8 cellular contexts compared by ENCODE assay signal in genomic region chr12:48996794-48997718, GRCh38. TPM values are rescaled to one million over a fixed set of nuclear protein-coding genes. Genes with fewer than 3 reads are reported as not detected.
DNase-seq lines count a peak whose midpoint lies in the region; ATAC-seq and TF ChIP-seq lines count a peak whose summit lies in the region.

No MANE protein-coding gene starts in this region.

- no peak for DNase-seq in AG04449 (ENCODE audit: low read depth, low spot score)
- peak; percentile 60 for DNase-seq in NCI-H82 treated with DMSO at 0.1 percent for 48 hours (lab: John Stamatoyannopoulos, UW; ENCODE audit: unreplicated experiment)
- peak; percentile 34 for DNase-seq in activated T-helper 1 cell treated with anti-CD3 and anti-CD28 coated beads, Interleukin-12 subunit alpha, Interleukin-12 subunit beta, Interleukin-2, Interleukin-4 antibody, amounts not matched to agents 30 ng/mL and 10 ng/mL and 1 ng/mL, durations not matched to agents 14 hours and 24 hours and 36 hours (ENCODE audit: low spot score)
- peak; percentile 71 for DNase-seq in fibroblast of villous mesenchyme (ENCODE audit: low read depth)
- DNase-seq in naive thymus-derived CD8-positive, alpha-beta T cell: peak; percentile 43 to 75 (median 54)
- DNase-seq in tibial nerve (ENCODE audit: low spot score in 2 of 2): peak; percentile 59 to 77

- no peak for TF ChIP-seq POLR2A in tibial nerve (IDR thresholded peaks at IDR 0.05)

- peaks cover 16% of the 10 kb centered on the region for H3K36me3 Mint-ChIP-seq in activated T-helper 1 cell treated with anti-CD3 and anti-CD28 coated beads, Interleukin-12 subunit alpha, Interleukin-12 subunit beta, Interleukin-2, Interleukin-4 antibody, amounts not matched to agents 30 ng/mL and 10 ng/mL and 1 ng/mL, durations not matched to agents 14 hours and 24 hours and 36 hours (ENCODE audit: low read depth)
- H3K36me3 Mint-ChIP-seq in naive thymus-derived CD8-positive, alpha-beta T cell: peaks cover 3 to 21% (median 11%) of the 10 kb centered on the region in 3 donors

- peaks cover 0 to 58% (median 35%) of the 10 kb centered on the region in 4 donors for H3K4me1 ChIP-seq in tibial nerve

- POLR2A ChIA-PET in AG04449 (lab: Yijun Ruan, JAX): interaction anchor here (1.2 kb wide), 1 partner anchor 61 kb away, joined by 5 read pairs; no protein-coding TSS in a partner anchor
- POLR2A ChIA-PET in naive thymus-derived CD8-positive, alpha-beta T cell (lab: Charles Lee): interaction anchor here (0.6 to 6.5 kb wide), 6 partner anchors 18 to 79 kb away, joined by 3 to 47 read pairs (median 5); partner anchors contain the start of genes ARF3, FKBP11, PRKAG1 and WNT1

- H3K9me3 Mint-ChIP-seq in activated T-helper 1 cell treated with anti-CD3 and anti-CD28 coated beads, Interleukin-12 subunit alpha, Interleukin-12 subunit beta, Interleukin-2, Interleukin-4 antibody, amounts not matched to agents 30 ng/mL and 10 ng/mL and 1 ng/mL, durations not matched to agents 14 hours and 24 hours and 36 hours: no peaks in the 10 kb centered on the region
- H3K9me3 Mint-ChIP-seq in naive thymus-derived CD8-positive, alpha-beta T cell: no peaks in the 10 kb centered on the region

- H3K27me3 Mint-ChIP-seq in activated T-helper 1 cell treated with anti-CD3 and anti-CD28 coated beads, Interleukin-12 subunit alpha, Interleukin-12 subunit beta, Interleukin-2, Interleukin-4 antibody, amounts not matched to agents 30 ng/mL and 10 ng/mL and 1 ng/mL, durations not matched to agents 14 hours and 24 hours and 36 hours (ENCODE audit: insufficient read depth): peaks cover 47% of the 10 kb centered on the region
- H3K27me3 Mint-ChIP-seq in naive thymus-derived CD8-positive, alpha-beta T cell: peaks cover 40 to 83% (median 52%) of the 10 kb centered on the region in 5 donors

- no peak overlapping the region for H3K27ac Mint-ChIP-seq in activated T-helper 1 cell treated with anti-CD3 and anti-CD28 coated beads, Interleukin-12 subunit alpha, Interleukin-12 subunit beta, Interleukin-2, Interleukin-4 antibody, amounts not matched to agents 30 ng/mL and 10 ng/mL and 1 ng/mL, durations not matched to agents 14 hours and 24 hours and 36 hours
- H3K27ac Mint-ChIP-seq in naive thymus-derived CD8-positive, alpha-beta T cell: peak overlapping the region in 5 of 10 donors; percentile 34 to 76 (median 67)

- peaks cover 0 to 18% (median 0%) of the 10 kb centered on the region in 3 donors for H3K36me3 ChIP-seq in tibial nerve

- H3K4me3 ChIP-seq in AG04449 (ENCODE audit: low read depth, low read length) (peak overlapping the region; percentile 27), fibroblast of villous mesenchyme (ENCODE audit: low read depth, low read length) (peak overlapping the region; percentile 37), tibial nerve (peak overlapping the region; percentile 8 to 58 (median 42))

- TF ChIP-seq CTCF in AG04449 (IDR thresholded peaks at IDR 0.05; ENCODE audit: insufficient read depth, low read length, missing control alignments): peak; percentile 89
- peak; percentile 94 for TF ChIP-seq CTCF in fibroblast of villous mesenchyme (IDR thresholded peaks at IDR 0.05; ENCODE audit: insufficient read depth, low read depth, low read length)
- peak; percentile 63 to 78 (median 68) for TF ChIP-seq CTCF in tibial nerve (IDR thresholded peaks at IDR 0.05)

- intact Hi-C loops in activated T-helper 1 cell treated with anti-CD3 and anti-CD28 coated beads, Interleukin-12 subunit alpha, Interleukin-12 subunit beta, Interleukin-2, Interleukin-4 antibody, amounts not matched to agents 30 ng/mL and 10 ng/mL and 1 ng/mL, durations not matched to agents 14 hours and 24 hours and 36 hours (cut with micrococcal nuclease): loop anchor here (1.0 to 5.0 kb wide), 3 partner anchors 9 to 345 kb away; no protein-coding TSS in a partner anchor

- peak; percentile 31 for ATAC-seq in GM18907 (IDR thresholded peaks at IDR 0.05; ENCODE audit: unreplicated experiment)
- ATAC-seq in naive thymus-derived CD8-positive, alpha-beta T cell: peak; percentile 63 to 73
- no peak for ATAC-seq in GM21825 (IDR thresholded peaks at IDR 0.05; ENCODE audit: unreplicated experiment)

- H3K27ac ChIP-seq in tibial nerve: peak overlapping the region in 1 of 4 donors; percentile 22

- H3K4me1 Mint-ChIP-seq in activated T-helper 1 cell treated with anti-CD3 and anti-CD28 coated beads, Interleukin-12 subunit alpha, Interleukin-12 subunit beta, Interleukin-2, Interleukin-4 antibody, amounts not matched to agents 30 ng/mL and 10 ng/mL and 1 ng/mL, durations not matched to agents 14 hours and 24 hours and 36 hours (ENCODE audit: low read depth): peaks cover 27% of the 10 kb centered on the region
- peaks cover 18 to 56% (median 39%) of the 10 kb centered on the region in 4 donors for H3K4me1 Mint-ChIP-seq in naive thymus-derived CD8-positive, alpha-beta T cell

- CTCF ChIA-PET in AG04449 (lab: Yijun Ruan, JAX): interaction anchor here (0.7 to 35.8 kb wide), 33 partner anchors 14 to 521 kb away, joined by 3 to 1340 read pairs (median 4); partner anchors contain the start of genes ARF3, CACNB3, DDX23 and FKBP11

- WGBS in tibial nerve, 2 donors: 10 to 16% methylated on average over 27 to 71 of the region's 71 CpGs

- H3K4me3 Mint-ChIP-seq in activated T-helper 1 cell treated with anti-CD3 and anti-CD28 coated beads, Interleukin-12 subunit alpha, Interleukin-12 subunit beta, Interleukin-2, Interleukin-4 antibody, amounts not matched to agents 30 ng/mL and 10 ng/mL and 1 ng/mL, durations not matched to agents 14 hours and 24 hours and 36 hours: peak overlapping the region; percentile 34
- H3K4me3 Mint-ChIP-seq in naive thymus-derived CD8-positive, alpha-beta T cell: peak overlapping the region; percentile 58 to 79 (median 72)

- TF ChIP-seq EP300 in tibial nerve (IDR thresholded peaks at IDR 0.05): no peak

- peaks cover 0 to 89% of the 10 kb centered on the region in 2 donors for H3K27me3 ChIP-seq in tibial nerve

- H3K9me3 ChIP-seq in tibial nerve: no peaks in the 10 kb centered on the region

RNA-seq across cellular contexts. Expression of gene DDN, which starts 2.1 kb away (rescaled TPM):
- 0.78 and 1.1 TPM in 2 replicates for total RNA-seq in activated T-helper 1 cell treated with anti-CD3 and anti-CD28 coated beads, Interleukin-12 subunit alpha, Interleukin-12 subunit beta, Interleukin-2, Interleukin-4 antibody, amounts not matched to agents 30 ng/mL and 10 ng/mL and 1 ng/mL, durations not matched to agents 14 hours and 24 hours and 36 hours
- total RNA-seq in fibroblast of villous mesenchyme (under 0.01 and 0.32 TPM in 2 replicates), tibial nerve (not detected)
- total RNA-seq in naive thymus-derived CD8-positive, alpha-beta T cell: under 1 TPM; 0.14 to 0.18 TPM
- not detected for polyA plus RNA-seq in naive thymus-derived CD8-positive, alpha-beta T cell

RNA-seq across cellular contexts. Expression of gene WNT1, which starts 18.9 kb away (rescaled TPM):
- total RNA-seq in activated T-helper 1 cell treated with anti-CD3 and anti-CD28 coated beads, Interleukin-12 subunit alpha, Interleukin-12 subunit beta, Interleukin-2, Interleukin-4 antibody, amounts not matched to agents 30 ng/mL and 10 ng/mL and 1 ng/mL, durations not matched to agents 14 hours and 24 hours and 36 hours: 0.21 and 0.24 TPM in 2 replicates
- not detected in 2 replicates for total RNA-seq in fibroblast of villous mesenchyme
- under 1 TPM; 0.33 to 0.52 TPM for total RNA-seq in naive thymus-derived CD8-positive, alpha-beta T cell
- 1 to 10 TPM in 1 of 3 donors, under 1 TPM in 2; 0.23 to 1.2 (median 0.49) TPM for polyA plus RNA-seq in naive thymus-derived CD8-positive, alpha-beta T cell
- not detected for total RNA-seq in tibial nerve

RNA-seq across cellular contexts. Expression of gene PRKAG1, which starts 21.5 kb away (rescaled TPM):
- total RNA-seq in activated T-helper 1 cell treated with anti-CD3 and anti-CD28 coated beads, Interleukin-12 subunit alpha, Interleukin-12 subunit beta, Interleukin-2, Interleukin-4 antibody, amounts not matched to agents 30 ng/mL and 10 ng/mL and 1 ng/mL, durations not matched to agents 14 hours and 24 hours and 36 hours: 85.0 and 85.1 TPM in 2 replicates
- total RNA-seq in fibroblast of villous mesenchyme: 61.2 and 62.2 TPM in 2 replicates
- total RNA-seq in naive thymus-derived CD8-positive, alpha-beta T cell: 10 to 100 TPM; 47.5 to 49.5 TPM
- 10 to 100 TPM; 29.2 to 39.5 (median 33.0) TPM for polyA plus RNA-seq in naive thymus-derived CD8-positive, alpha-beta T cell
- 10 to 100 TPM; 40.6 to 60.7 (median 46.1) TPM for total RNA-seq in tibial nerve

RNA-seq across cellular contexts. Expression of gene WNT10B, which starts 25.5 kb away (rescaled TPM):
- 0.13 and 0.37 TPM in 2 replicates for total RNA-seq in activated T-helper 1 cell treated with anti-CD3 and anti-CD28 coated beads, Interleukin-12 subunit alpha, Interleukin-12 subunit beta, Interleukin-2, Interleukin-4 antibody, amounts not matched to agents 30 ng/mL and 10 ng/mL and 1 ng/mL, durations not matched to agents 14 hours and 24 hours and 36 hours
- total RNA-seq in fibroblast of villous mesenchyme (not detected in 2 replicates), tibial nerve (10 to 100 TPM in 1 of 4 donors, 1 to 10 TPM in 2, under 1 TPM in 1; 0.60 to 11.0 (median 3.6) TPM)
- total RNA-seq in naive thymus-derived CD8-positive, alpha-beta T cell: 1 to 10 TPM; 3.0 to 3.3 TPM
- polyA plus RNA-seq in naive thymus-derived CD8-positive, alpha-beta T cell: under 1 TPM in 1 of 3 donors, not detected in 2; 0.29 TPM

RNA-seq across cellular contexts. Expression of gene ARF3, which starts 39.8 kb away (rescaled TPM):
- total RNA-seq in activated T-helper 1 cell treated with anti-CD3 and anti-CD28 coated beads, Interleukin-12 subunit alpha, Interleukin-12 subunit beta, Interleukin-2, Interleukin-4 antibody, amounts not matched to agents 30 ng/mL and 10 ng/mL and 1 ng/mL, durations not matched to agents 14 hours and 24 hours and 36 hours: 116 and 117 TPM in 2 replicates
- 49.3 and 68.2 TPM in 2 replicates for total RNA-seq in fibroblast of villous mesenchyme
- total RNA-seq in naive thymus-derived CD8-positive, alpha-beta T cell: 10 to 100 TPM; 55.3 to 57.3 TPM
- polyA plus RNA-seq in naive thymus-derived CD8-positive, alpha-beta T cell: 10 to 100 TPM; 19.5 to 24.4 (median 21.8) TPM
- total RNA-seq in tibial nerve: 10 to 100 TPM; 45.3 to 55.2 (median 49.3) TPM
